In genomic region chr17:28185658-28186057, GRCh38 we compare ENCODE assay signal across 35 cellular contexts.
"Had no signal": no experiment of that assay in that cellular context is flagged by ENCODE, and none has a peak within 500 bp of the region (broad histone marks: within the 10 kb centered on the region; RNA-seq: fewer than 3 reads in every experiment).

No MANE protein-coding gene starts in this region.

- H3K9ac ChIP-seq: KMS-11 had no signal

- H3K27me3 ChIP-seq: MG63 had no signal

- H3K4me2 ChIP-seq: KMS-11 had no signal

- H3K9me3 ChIP-seq: MG63 had no signal

- H3K4me3 ChIP-seq: MG63 had no signal

- H3K27ac ChIP-seq: KMS-11 had no signal

- DNase-seq: Karpas-422, Kasumi-1, KG1, MG63, MM.1S, MV-4-11, NCI-H1048, NCI-H1092, NCI-H1092 treated with DMSO at 0.1 percent for 48 hours, NCI-H1105, NCI-H1105 treated with DMSO at 0.1 percent for 48 hours, NCI-H1417, NCI-H1417 treated with DMSO at 0.1 percent for 48 hours, NCI-H1436, NCI-H1436 treated with DMSO at 0.1 percent for 48 hours, NCI-H146, NCI-H1694, NCI-H1694 treated with DMSO at 0.1 percent for 48 hours, NCI-H187, NCI-H187 treated with DMSO at 0.1 percent for 48 hours, NCI-H1930, NCI-H2029, NCI-H2029 treated with DMSO at 0.1 percent for 48 hours, NCI-H2081, NCI-H2081 treated with DMSO at 0.1 percent for 48 hours, NCI-H2107, NCI-H2171, NCI-H2171 treated with DMSO at 0.1 percent for 48 hours, NCI-H2227 treated with DMSO at 0.1 percent for 48 hours, NCI-H226, NCI-H345, NCI-H446, NCI-H446 treated with DMSO at 0.1 percent for 48 hours, NCI-H510A had no signal
